Comparison of ENCODE assay signal across 15 cellular contexts in genomic region chr13:99198630-99199029, GRCh38. TPM values are rescaled to one million over a fixed set of nuclear protein-coding genes. Genes with fewer than 3 reads are reported as not detected.
DNase-seq lines count a peak whose midpoint lies in the region; ATAC-seq and TF ChIP-seq lines count a peak whose summit lies in the region.
"Had no signal": no experiment of that assay in that cellular context is flagged by ENCODE, and none has a peak within 500 bp of the region (broad histone marks: within the 10 kb centered on the region; RNA-seq: fewer than 3 reads in every experiment).

No MANE protein-coding gene starts in this region.

- no peak for DNase-seq in stimulated activated naive CD8-positive, alpha-beta T cell treated with anti-CD3 and anti-CD28 coated beads, Interleukin-15, Interleukin-2, amounts not matched to agents 100 U/mL and 50 U/mL, for 24 hours
- DNase-seq in left kidney (ENCODE audit: low read depth, low spot score) (peak; percentile 69), vagina (ENCODE audit: extremely low spot score in 2 of 2) (no peak), NCI-H2107 (lab: John Stamatoyannopoulos, UW) (no peak), NCI-H1048 (lab: John Stamatoyannopoulos, UW) (no peak)
- DNase-seq: AML-193; GDM1; hippocampal formation; NCI-H524 treated with DMSO at 0.1 percent for 48 hours; stimulated activated naive CD4-positive, alpha-beta T cell treated with Interleukin-2 at 50 U/mL for 16 hours had no signal

- no peak overlapping the region for H3K4me3 ChIP-seq in vagina

- intact Hi-C loops in vagina (cut with DNase I), result no loop called here

- no peak for TF ChIP-seq POLR2A in vagina (IDR thresholded peaks at IDR 0.05)

- TF ChIP-seq CTCF in vagina (IDR thresholded peaks at IDR 0.05), result no peak

- no peak overlapping the region for H3K27ac Mint-ChIP-seq in stimulated activated naive CD8-positive, alpha-beta T cell treated with anti-CD3 and anti-CD28 coated beads, Interleukin-15, Interleukin-2, amounts not matched to agents 100 ng/mL and 50 ng/mL, for 24 hours
- H3K27ac Mint-ChIP-seq in activated T-helper 17 cell treated with anti-CD3 and anti-CD28 coated beads, Interleukin-2, amount 50 U/mL, for 72 hours, result no peak overlapping the region

- H3K27ac ChIP-seq in vagina, result peak overlapping the region; percentile 94

- no peak for ATAC-seq in stimulated activated naive CD8-positive, alpha-beta T cell treated with anti-CD3 and anti-CD28 coated beads, Interleukin-15, Interleukin-2, amounts not matched to agents 100 U/mL and 50 U/mL, for 24 hours
- no peak for ATAC-seq in activated T-helper 17 cell treated with anti-CD3 and anti-CD28 coated beads, Interleukin-2, amount 50 U/mL, for 72 hours (replicated peaks)
- ATAC-seq in GM21447 (IDR thresholded peaks at IDR 0.05; ENCODE audit: unreplicated experiment), result no peak

- H3K36me3 ChIP-seq in vagina, result no peaks in the 10 kb centered on the region

- H3K9me3 Mint-ChIP-seq in stimulated activated naive CD8-positive, alpha-beta T cell treated with anti-CD3 and anti-CD28 coated beads, Interleukin-15, Interleukin-2, amounts not matched to agents 100 ng/mL and 50 ng/mL, for 24 hours, result no peaks in the 10 kb centered on the region
- H3K9me3 Mint-ChIP-seq in activated T-helper 17 cell treated with anti-CD3 and anti-CD28 coated beads, Interleukin-2, amount 50 U/mL, for 72 hours, result no peaks in the 10 kb centered on the region

- peak overlapping the region; percentile 95 for H3K4me3 Mint-ChIP-seq in stimulated activated naive CD8-positive, alpha-beta T cell treated with anti-CD3 and anti-CD28 coated beads, Interleukin-15, Interleukin-2, amounts not matched to agents 100 ng/mL and 50 ng/mL, for 24 hours
- H3K4me3 Mint-ChIP-seq in activated T-helper 17 cell treated with anti-CD3 and anti-CD28 coated beads, Interleukin-2, amount 50 U/mL, for 72 hours, result peak overlapping the region; percentile 94

- H3K4me1 ChIP-seq in vagina, result peaks cover 35% of the 10 kb centered on the region

- H3K27me3 Mint-ChIP-seq in stimulated activated naive CD8-positive, alpha-beta T cell treated with anti-CD3 and anti-CD28 coated beads, Interleukin-15, Interleukin-2, amounts not matched to agents 100 ng/mL and 50 ng/mL, for 24 hours, result no peaks in the 10 kb centered on the region
- no peaks in the 10 kb centered on the region for H3K27me3 Mint-ChIP-seq in activated T-helper 17 cell treated with anti-CD3 and anti-CD28 coated beads, Interleukin-2, amount 50 U/mL, for 72 hours

- no peaks in the 10 kb centered on the region for H3K9me3 ChIP-seq in vagina

- peaks cover 51% of the 10 kb centered on the region for H3K4me1 Mint-ChIP-seq in stimulated activated naive CD8-positive, alpha-beta T cell treated with anti-CD3 and anti-CD28 coated beads, Interleukin-15, Interleukin-2, amounts not matched to agents 100 ng/mL and 50 ng/mL, for 24 hours (ENCODE audit: low read depth)
- H3K4me1 Mint-ChIP-seq in activated T-helper 17 cell treated with anti-CD3 and anti-CD28 coated beads, Interleukin-2, amount 50 U/mL, for 72 hours, result peaks cover 18% of the 10 kb centered on the region

- no peaks in the 10 kb centered on the region for H3K27me3 ChIP-seq in vagina

- H3K36me3 Mint-ChIP-seq in stimulated activated naive CD8-positive, alpha-beta T cell treated with anti-CD3 and anti-CD28 coated beads, Interleukin-15, Interleukin-2, amounts not matched to agents 100 ng/mL and 50 ng/mL, for 24 hours (ENCODE audit: low read depth), result peaks cover 32% of the 10 kb centered on the region
- H3K36me3 Mint-ChIP-seq in activated T-helper 17 cell treated with anti-CD3 and anti-CD28 coated beads, Interleukin-2, amount 50 U/mL, for 72 hours (ENCODE audit: low read depth), result peaks cover 32% of the 10 kb centered on the region

RNA-seq across cellular contexts. Expression of gene UBAC2, which starts 2.0 kb away (rescaled TPM):
- 10 to 100 TPM; 39.0 to 46.1 TPM for total RNA-seq in activated T-helper 17 cell treated with anti-CD3 and anti-CD28 coated beads, Interleukin-2, amount 50 U/mL, for 72 hours
- total RNA-seq in vagina, result 57.7 TPM

RNA-seq across cellular contexts. Expression of gene GPR18, which starts 59.5 kb away (rescaled TPM):
- 10 to 100 TPM in 1 of 2 donors, 1 to 10 TPM in 1; 8.7 to 10.1 TPM for total RNA-seq in activated T-helper 17 cell treated with anti-CD3 and anti-CD28 coated beads, Interleukin-2, amount 50 U/mL, for 72 hours
- not detected for total RNA-seq in vagina
- total RNA-seq: lung microvascular endothelial cell, pulmonary artery endothelial cell had no signal
